Comparison of ENCODE assay signal across 18 cellular contexts in genomic region chr5:113042491-113043243, GRCh38.
"Had no signal": no experiment of that assay in that cellular context is flagged by ENCODE, and none has a peak within 500 bp of the region (broad histone marks: within the 10 kb centered on the region; RNA-seq: fewer than 3 reads in every experiment).

No MANE protein-coding gene starts in this region.

- H3K4me3 ChIP-seq: body of pancreas, gastrocnemius medialis, mucosa of descending colon, skin epidermis, suprapubic skin had no signal

- H3K36me3 Mint-ChIP-seq: activated naive CD4-positive, alpha-beta T cell treated with anti-CD3 and anti-CD28 coated beads, Interleukin-2, amount 50 U/mL, for 24 hours had no signal

- H3K9me3 Mint-ChIP-seq: activated naive CD4-positive, alpha-beta T cell treated with anti-CD3 and anti-CD28 coated beads, Interleukin-2, amount 50 U/mL, for 24 hours; activated T-cell treated with anti-CD3 and anti-CD28 coated beads, Interleukin-2, amount 50 U/mL, for 4 hours; naive thymus-derived CD4-positive, alpha-beta T cell; type B pancreatic cell had no signal

- DNase-seq: activated CD4-positive, alpha-beta T cell treated with anti-CD3 and anti-CD28 coated beads for 1 hour; activated effector memory CD4-positive, alpha-beta T cell treated with Interleukin-2 at 50 U/mL for 16 hours; amniotic stem cell; cortex of kidney; effector CD4-positive, alpha-beta T cell; gastrocnemius medialis; mucosa of descending colon; stimulated activated CD4-positive, alpha-beta T cell treated with anti-CD3 and anti-CD28 coated beads, Interleukin-4, amount 100 ng/mL, for 4 hours had no signal

- H3K27ac Mint-ChIP-seq: activated naive CD4-positive, alpha-beta T cell treated with anti-CD3 and anti-CD28 coated beads, Interleukin-2, amount 50 U/mL, for 24 hours; type B pancreatic cell had no signal

- H3K27me3 Mint-ChIP-seq: activated naive CD4-positive, alpha-beta T cell treated with anti-CD3 and anti-CD28 coated beads, Interleukin-2, amount 50 U/mL, for 24 hours; type B pancreatic cell had no signal

- H3K4me1 ChIP-seq: body of pancreas, gastrocnemius medialis had no signal

- H3K27ac ChIP-seq: body of pancreas, epithelial cell of prostate, gastrocnemius medialis, neutrophil, skin epidermis, suprapubic skin, VCaP had no signal

- H3K9me3 ChIP-seq: body of pancreas, gastrocnemius medialis, mucosa of descending colon, neutrophil, suprapubic skin had no signal

- ATAC-seq: activated T-cell treated with anti-CD3 and anti-CD28 coated beads, Interleukin-2, amount 50 U/mL, for 4 hours; body of pancreas; naive thymus-derived CD4-positive, alpha-beta T cell had no signal

- H3K36me3 ChIP-seq: gastrocnemius medialis, neutrophil had no signal

- H3K4me3 Mint-ChIP-seq: activated naive CD4-positive, alpha-beta T cell treated with anti-CD3 and anti-CD28 coated beads, Interleukin-2, amount 50 U/mL, for 24 hours; activated T-cell treated with anti-CD3 and anti-CD28 coated beads, Interleukin-2, amount 50 U/mL, for 4 hours; naive thymus-derived CD4-positive, alpha-beta T cell; type B pancreatic cell had no signal

- H3K27me3 ChIP-seq: body of pancreas, gastrocnemius medialis, suprapubic skin had no signal
